10 cellular contexts compared by ENCODE assay signal in the genomic region with DNA sequence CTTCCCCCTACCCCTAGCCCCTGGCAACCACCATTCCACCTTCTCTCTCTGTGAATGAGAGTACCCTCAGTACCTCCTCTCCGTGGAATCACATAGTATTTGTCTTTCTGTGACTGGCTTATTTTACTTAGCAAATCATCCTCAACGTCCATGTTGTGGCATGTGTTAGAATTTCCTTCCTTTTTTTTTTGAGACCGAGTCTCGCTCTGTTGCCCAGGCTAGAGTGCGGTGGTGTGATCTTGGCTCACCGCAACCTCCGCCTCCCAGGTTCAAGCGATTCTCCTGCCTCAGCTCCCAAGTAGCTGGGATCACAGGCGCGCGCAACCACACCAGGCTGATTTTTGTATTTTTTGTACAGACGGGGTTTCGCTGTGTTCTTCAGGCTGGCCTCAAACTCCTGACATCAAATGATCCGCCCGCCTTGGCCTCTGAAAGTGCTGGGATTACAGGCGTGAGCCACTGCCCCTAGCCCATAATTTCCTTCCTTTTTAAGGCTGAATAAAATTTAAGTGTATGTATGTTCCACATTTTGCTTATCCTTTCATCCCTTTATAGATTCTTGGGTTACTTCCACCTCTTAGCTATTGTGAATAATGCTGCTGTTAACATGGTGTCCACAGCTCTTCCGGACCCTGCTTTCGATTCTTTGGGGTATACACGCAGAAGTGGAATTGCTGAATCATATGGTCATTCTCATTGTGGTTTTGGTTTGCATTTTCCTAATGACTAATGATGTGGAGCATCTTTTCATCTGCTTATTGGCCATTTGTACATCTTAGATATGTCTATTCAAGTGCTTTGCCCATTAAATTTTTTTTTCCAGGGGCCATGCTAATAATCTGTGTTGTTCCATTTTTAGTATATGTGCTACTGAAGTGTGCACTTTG. TPM values are rescaled to one million over a fixed set of nuclear protein-coding genes. Genes with fewer than 3 reads are reported as not detected.
DNase-seq lines count a peak whose midpoint lies in the region; ATAC-seq and TF ChIP-seq lines count a peak whose summit lies in the region.
"Had no signal": no experiment of that assay in that cellular context is flagged by ENCODE, and none has a peak within 500 bp of the region (broad histone marks: within the 10 kb centered on the region; RNA-seq: fewer than 3 reads in every experiment).

No MANE protein-coding gene starts in this region.

- no peaks in the 10 kb centered on the region for H3K79me2 ChIP-seq in neural progenitor cell (ENCODE audit: low read depth)

- no peak overlapping the region for H3K9ac ChIP-seq in neural progenitor cell

- no peaks in the 10 kb centered on the region for H4K20me1 ChIP-seq in neural progenitor cell (ENCODE audit: low read depth)

- H3K36me3 ChIP-seq in neural progenitor cell = no peaks in the 10 kb centered on the region

- DNase-seq in RPMI7951 (ENCODE audit: low read depth) = peak; percentile 92
- no peak for DNase-seq in neural progenitor cell (ENCODE audit: low spot score)
- DNase-seq in HuH-7 (ENCODE audit: low spot score) = no peak
- DNase-seq in DMS153 treated with DMSO at 0.1 percent for 48 hours (lab: John Stamatoyannopoulos, UW; ENCODE audit: unreplicated experiment) = no peak
- DNase-seq in NCI-H345 (lab: John Stamatoyannopoulos, UW) = no peak
- DNase-seq: caudate nucleus, immature natural killer cell, NCI-H187 had no signal

- peaks cover 3% of the 10 kb centered on the region for H3K4me1 Mint-ChIP-seq in neural progenitor cell

- no peak overlapping the region for H3K4me2 ChIP-seq in neural progenitor cell

- no peak overlapping the region for H3K4me3 Mint-ChIP-seq in neural progenitor cell
- H3K4me3 Mint-ChIP-seq: immature natural killer cell had no signal

- H3K36me3 Mint-ChIP-seq in neural progenitor cell = peaks cover 19% of the 10 kb centered on the region

- no peak overlapping the region for H3K4me3 ChIP-seq in neural progenitor cell

- no peaks in the 10 kb centered on the region for H3K4me1 ChIP-seq in neural progenitor cell

- H3K27ac Mint-ChIP-seq in neural progenitor cell = peak overlapping the region; percentile 39
- H3K27ac Mint-ChIP-seq: immature natural killer cell had no signal

- H3K27me3 ChIP-seq in neural progenitor cell = no peaks in the 10 kb centered on the region

- H3K27ac ChIP-seq in neural progenitor cell = no peak overlapping the region

- H3F3A ChIP-seq in neural progenitor cell (ENCODE audit: low read depth) = no peaks in the 10 kb centered on the region

- H3K9me3 ChIP-seq in neural progenitor cell (ENCODE audit: low read depth) = no peaks in the 10 kb centered on the region

- H3K27me3 Mint-ChIP-seq in neural progenitor cell (ENCODE audit: insufficient read depth, low read depth) = peaks cover 2% of the 10 kb centered on the region

- no peak for TF ChIP-seq CTCF in neural progenitor cell (IDR thresholded peaks at IDR 0.05)

- no peak overlapping the region for H2AFZ ChIP-seq in neural progenitor cell (replicated peaks)

- H3K9me3 Mint-ChIP-seq in neural progenitor cell = peaks cover 2% of the 10 kb centered on the region

- ATAC-seq in GM18867 (IDR thresholded peaks at IDR 0.05; ENCODE audit: unreplicated experiment) (peak; percentile 83), HG02571 (IDR thresholded peaks at IDR 0.05; ENCODE audit: unreplicated experiment) (peak; percentile 78)

RNA-seq across cellular contexts. Expression of a gene that starts 32.3 kb away (rescaled TPM):
- 87.4 and 99.4 TPM in 2 replicates for total RNA-seq in RPMI7951 (2014; rRNA removed; shearing (Covaris generic))
- 35.3 and 44.8 TPM in 2 replicates for total RNA-seq in neural progenitor cell (ENCODE audit: low replicate concordance)

RNA-seq across cellular contexts. Expression of a gene that starts 32.3 kb away (rescaled TPM):
- total RNA-seq in RPMI7951 (2014; rRNA removed; shearing (Covaris generic)) = 382 and 422 TPM in 2 replicates
- total RNA-seq in neural progenitor cell (ENCODE audit: low replicate concordance) = 193 and 214 TPM in 2 replicates

RNA-seq across cellular contexts. Expression of a gene that starts 53.2 kb away (rescaled TPM):
- 4.1 and 4.2 TPM in 2 replicates for total RNA-seq in RPMI7951 (2014; rRNA removed; shearing (Covaris generic))
- not detected in 2 replicates for total RNA-seq in neural progenitor cell (ENCODE audit: low replicate concordance)
